1 cellular context compared by ENCODE assay signal in the genomic region with DNA sequence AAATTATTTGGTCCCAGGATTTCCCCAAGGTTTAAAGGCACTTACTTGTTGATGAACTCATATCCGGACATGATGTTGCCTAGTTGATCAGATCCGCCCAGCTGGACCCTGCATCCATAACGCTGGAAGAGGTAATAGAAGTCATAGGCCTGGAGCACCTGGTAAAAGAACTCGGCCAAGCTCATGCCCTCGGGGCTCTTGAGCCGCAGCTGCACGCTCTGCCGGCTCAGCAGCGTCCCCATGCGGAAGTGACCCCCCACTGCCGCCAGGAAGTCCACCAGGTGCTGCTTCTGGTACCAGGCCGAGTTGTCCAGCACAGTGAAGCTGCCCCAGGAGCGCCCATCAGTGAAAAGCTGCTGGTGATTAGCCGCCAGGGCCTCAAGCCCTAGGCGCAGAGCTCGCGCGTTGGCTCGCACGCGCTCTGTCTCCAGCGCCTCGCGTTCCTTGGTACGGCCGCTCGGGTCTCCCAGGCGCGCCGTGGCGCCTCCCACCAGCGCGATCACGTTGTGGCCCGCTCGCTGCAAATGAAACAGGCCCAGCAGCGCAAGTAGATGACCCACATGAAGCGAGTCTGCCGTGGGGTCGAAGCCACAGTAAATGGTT.
A peak's percentile ranks its signal among the peaks of the same experiment; 100 is the strongest.
TF ChIP-seq lines count a peak whose summit lies in the region.

No MANE protein-coding gene starts in this region.

TF ChIP-seq in K562, 482 proteins besides CTCF, POLR2A, EP300 and RAD21 (continued from another document):
- TF ChIP-seq, protein P1, sequence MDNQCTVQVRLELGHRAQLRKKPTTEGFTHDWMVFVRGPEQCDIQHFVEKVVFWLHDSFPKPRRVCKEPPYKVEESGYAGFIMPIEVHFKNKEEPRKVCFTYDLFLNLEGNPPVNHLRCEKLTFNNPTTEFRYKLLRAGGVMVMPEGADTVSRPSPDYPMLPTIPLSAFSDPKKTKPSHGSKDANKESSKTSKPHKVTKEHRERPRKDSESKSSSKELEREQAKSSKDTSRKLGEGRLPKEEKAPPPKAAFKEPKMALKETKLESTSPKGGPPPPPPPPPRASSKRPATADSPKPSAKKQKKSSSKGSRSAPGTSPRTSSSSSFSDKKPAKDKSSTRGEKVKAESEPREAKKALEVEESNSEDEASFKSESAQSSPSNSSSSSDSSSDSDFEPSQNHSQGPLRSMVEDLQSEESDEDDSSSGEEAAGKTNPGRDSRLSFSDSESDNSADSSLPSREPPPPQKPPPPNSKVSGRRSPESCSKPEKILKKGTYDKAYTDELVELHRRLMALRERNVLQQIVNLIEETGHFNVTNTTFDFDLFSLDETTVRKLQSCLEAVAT (IDR thresholded peaks at IDR 0.05), result no peak
- TF ChIP-seq RB1 (IDR thresholded peaks at IDR 0.05; ENCODE audit: low read depth) (peak; percentile 68), RNF2 (IDR thresholded peaks at IDR 0.05) (peak; percentile 17; the same call in 1 of the 2 replicates), SLC30A9 (CRISPR knock-in tag; IDR thresholded peaks at IDR 0.05) (no peak), YY1 (IDR thresholded peaks at IDR 0.05; ENCODE audit: borderline replicate concordance in 1 of 3, control insufficient read depth in 1 of 3, extremely low read depth in 1 of 3, insufficient read depth in 3 of 3, insufficient read length in 1 of 3, insufficient replicate concordance in 2 of 3, low read depth in 1 of 3, low read length in 2 of 3) (peak in 2 of 3 experiments; percentile 17 to 45), ZFX (CRISPR knock-in tag; IDR thresholded peaks at IDR 0.05) (peak; percentile 89), ZNF583 (CRISPR knock-in tag; IDR thresholded peaks at IDR 0.05) (peak; percentile 8; the same call in 1 of the 2 replicates), PML (IDR thresholded peaks at IDR 0.05; ENCODE audit: low read length) (0 out of 2 replicates have a peak, but pooled peaks have one; percentile 16), ILK (tag; IDR thresholded peaks at IDR 0.05; ENCODE audit: borderline replicate concordance, low read depth) (no peak), CCNT2 (IDR thresholded peaks at IDR 0.05; ENCODE audit: borderline replicate concordance, extremely low read depth, insufficient read length, low read depth, low read length) (peak; percentile 38), BHLHE40 (IDR thresholded peaks at IDR 0.05; ENCODE audit: low read length) (peak; percentile 56; the same call in 1 of the 2 replicates), ZNF24 (IDR thresholded peaks at IDR 0.05) (0 out of 2 replicates have a peak, but pooled peaks have one; percentile 9), NRF1 (conservative IDR thresholded peaks at IDR 0.05 in 1 of 2, IDR thresholded peaks at IDR 0.05 in 1 of 2) (no peak), POLR2AphosphoS5 (IDR thresholded peaks at IDR 0.05; ENCODE audit: control insufficient read depth, insufficient read depth, low read depth, low read length) (peak; percentile 31; the same call in 1 of the 2 replicates), GABPB1 (CRISPR knock-in tag; IDR thresholded peaks at IDR 0.05) (peak; percentile 74; the same call in 1 of the 2 replicates), ARHGAP35 (IDR thresholded peaks at IDR 0.05; ENCODE audit: partially characterized antibody) (no peak)
- TF ChIP-seq, protein P2, sequence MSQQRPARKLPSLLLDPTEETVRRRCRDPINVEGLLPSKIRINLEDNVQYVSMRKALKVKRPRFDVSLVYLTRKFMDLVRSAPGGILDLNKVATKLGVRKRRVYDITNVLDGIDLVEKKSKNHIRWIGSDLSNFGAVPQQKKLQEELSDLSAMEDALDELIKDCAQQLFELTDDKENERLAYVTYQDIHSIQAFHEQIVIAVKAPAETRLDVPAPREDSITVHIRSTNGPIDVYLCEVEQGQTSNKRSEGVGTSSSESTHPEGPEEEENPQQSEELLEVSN (IDR thresholded peaks at IDR 0.05; ENCODE audit: borderline replicate concordance in 1 of 2, extremely low read depth in 1 of 2, insufficient read depth in 1 of 2, insufficient read length in 1 of 2, low read depth in 1 of 2, low read length in 1 of 2, poor library complexity in 1 of 2, severe bottlenecking in 1 of 2), result peak; percentile 20 to 60
- TF ChIP-seq, protein P3, sequence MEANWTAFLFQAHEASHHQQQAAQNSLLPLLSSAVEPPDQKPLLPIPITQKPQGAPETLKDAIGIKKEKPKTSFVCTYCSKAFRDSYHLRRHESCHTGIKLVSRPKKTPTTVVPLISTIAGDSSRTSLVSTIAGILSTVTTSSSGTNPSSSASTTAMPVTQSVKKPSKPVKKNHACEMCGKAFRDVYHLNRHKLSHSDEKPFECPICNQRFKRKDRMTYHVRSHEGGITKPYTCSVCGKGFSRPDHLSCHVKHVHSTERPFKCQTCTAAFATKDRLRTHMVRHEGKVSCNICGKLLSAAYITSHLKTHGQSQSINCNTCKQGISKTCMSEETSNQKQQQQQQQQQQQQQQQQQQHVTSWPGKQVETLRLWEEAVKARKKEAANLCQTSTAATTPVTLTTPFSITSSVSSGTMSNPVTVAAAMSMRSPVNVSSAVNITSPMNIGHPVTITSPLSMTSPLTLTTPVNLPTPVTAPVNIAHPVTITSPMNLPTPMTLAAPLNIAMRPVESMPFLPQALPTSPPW (CRISPR knock-in tag; IDR thresholded peaks at IDR 0.05), result no peak
- TF ChIP-seq, protein P4, sequence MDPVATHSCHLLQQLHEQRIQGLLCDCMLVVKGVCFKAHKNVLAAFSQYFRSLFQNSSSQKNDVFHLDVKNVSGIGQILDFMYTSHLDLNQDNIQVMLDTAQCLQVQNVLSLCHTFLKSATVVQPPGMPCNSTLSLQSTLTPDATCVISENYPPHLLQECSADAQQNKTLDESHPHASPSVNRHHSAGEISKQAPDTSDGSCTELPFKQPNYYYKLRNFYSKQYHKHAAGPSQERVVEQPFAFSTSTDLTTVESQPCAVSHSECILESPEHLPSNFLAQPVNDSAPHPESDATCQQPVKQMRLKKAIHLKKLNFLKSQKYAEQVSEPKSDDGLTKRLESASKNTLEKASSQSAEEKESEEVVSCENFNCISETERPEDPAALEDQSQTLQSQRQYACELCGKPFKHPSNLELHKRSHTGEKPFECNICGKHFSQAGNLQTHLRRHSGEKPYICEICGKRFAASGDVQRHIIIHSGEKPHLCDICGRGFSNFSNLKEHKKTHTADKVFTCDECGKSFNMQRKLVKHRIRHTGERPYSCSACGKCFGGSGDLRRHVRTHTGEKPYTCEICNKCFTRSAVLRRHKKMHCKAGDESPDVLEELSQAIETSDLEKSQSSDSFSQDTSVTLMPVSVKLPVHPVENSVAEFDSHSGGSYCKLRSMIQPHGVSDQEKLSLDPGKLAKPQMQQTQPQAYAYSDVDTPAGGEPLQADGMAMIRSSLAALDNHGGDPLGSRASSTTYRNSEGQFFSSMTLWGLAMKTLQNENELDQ (CRISPR knock-in tag; IDR thresholded peaks at IDR 0.05; ENCODE audit: borderline replicate concordance), result no peak
